18 cellular contexts compared by ENCODE assay signal in genomic region chr4:54660591-54660990, GRCh38. TPM values are rescaled to one million over a fixed set of nuclear protein-coding genes. Genes with fewer than 3 reads are reported as not detected.
DNase-seq lines count a peak whose midpoint lies in the region; ATAC-seq, FAIRE-seq and TF ChIP-seq lines count a peak whose summit lies in the region.
"Had no signal": no experiment of that assay in that cellular context is flagged by ENCODE, and none has a peak within 500 bp of the region (broad histone marks: within the 10 kb centered on the region; RNA-seq: fewer than 3 reads in every experiment).

No MANE protein-coding gene starts in this region.

- no peaks in the 10 kb centered on the region for H3K79me2 ChIP-seq in ACC112 (ENCODE audit: control insufficient read depth, insufficient read depth, low read length, unreplicated experiment)
- H3K79me2 ChIP-seq in keratinocyte (ENCODE audit: control insufficient read depth, insufficient read depth, low read length) = no peaks in the 10 kb centered on the region

- H3K4me1 Mint-ChIP-seq in WTC11 = peaks cover 55% of the 10 kb centered on the region
- H3K4me1 Mint-ChIP-seq: activated T-helper 17 cell treated with anti-CD3 and anti-CD28 coated beads, Interleukin-2, amount 50 U/mL, for 72 hours had no signal

- no peak for TF ChIP-seq CTCF in WTC11 (IDR thresholded peaks at IDR 0.05)
- TF ChIP-seq CTCF in keratinocyte (optimal IDR thresholded peaks at IDR 0.05 in 1 of 3, IDR thresholded peaks at IDR 0.05 in 1 of 3, conservative IDR thresholded peaks at IDR 0.05 in 1 of 3; ENCODE audit: extremely low read depth in 1 of 3, insufficient read depth in 2 of 3, low read length in 3 of 3) = no peak

- no peaks in the 10 kb centered on the region for H4K20me1 ChIP-seq in keratinocyte (ENCODE audit: control insufficient read depth, extremely low read depth, insufficient read depth, low read length)

- H3K4me3 Mint-ChIP-seq in WTC11 = peak overlapping the region; percentile 85
- H3K4me3 Mint-ChIP-seq: activated CD8-positive, alpha-beta memory T cell treated with anti-CD3 and anti-CD28 coated beads, Interleukin-2, amount 10 ng/mL, durations not matched to agents 7 days and 5 days; dendritic cell treated with granulocyte-macrophage colony-stimulating factor and Interleukin-4, amounts not matched to agents 40 ng/mL and 50 ng/mL, for 4 days had no signal

- no peak overlapping the region for H3K27ac Mint-ChIP-seq in WTC11
- H3K27ac Mint-ChIP-seq: activated CD8-positive, alpha-beta memory T cell treated with anti-CD3 and anti-CD28 coated beads, Interleukin-2, amount 10 ng/mL, durations not matched to agents 7 days and 5 days; activated T-helper 17 cell treated with anti-CD3 and anti-CD28 coated beads, Interleukin-2, amount 50 U/mL, for 72 hours; dendritic cell treated with granulocyte-macrophage colony-stimulating factor and Interleukin-4, amounts not matched to agents 40 ng/mL and 50 ng/mL, for 4 days had no signal

- DNase-seq in EL (peak; percentile 50), WTC11 (ENCODE audit: low spot score) (no peak), keratinocyte (ENCODE audit: low read depth, low spot score) (no peak), NCI-H1694 treated with DMSO at 0.1 percent for 48 hours (lab: John Stamatoyannopoulos, UW) (no peak), superior temporal gyrus (ENCODE audit: extremely low spot score) (no peak), DMS79 treated with DMSO at 0.1 percent for 48 hours (lab: John Stamatoyannopoulos, UW) (no peak)
- DNase-seq: activated CD8-positive, alpha-beta memory T cell treated with anti-CD3 and anti-CD28 coated beads, Interleukin-2, amount 10 ng/mL, durations not matched to agents 7 days and 5 days; gastrocnemius medialis; Karpas-422; NCI-H1105 treated with DMSO at 0.1 percent for 48 hours; NCI-H524; right cardiac atrium; uterus had no signal

- H3K4me2 ChIP-seq in keratinocyte (ENCODE audit: control insufficient read depth, extremely low read depth, insufficient read depth, low read depth, low read length) = peak overlapping the region; percentile 95

- H3K9me3 Mint-ChIP-seq in WTC11 = no peaks in the 10 kb centered on the region
- H3K9me3 Mint-ChIP-seq: activated T-helper 17 cell treated with anti-CD3 and anti-CD28 coated beads, Interleukin-2, amount 50 U/mL, for 72 hours; dendritic cell treated with granulocyte-macrophage colony-stimulating factor and Interleukin-4, amounts not matched to agents 40 ng/mL and 50 ng/mL, for 4 days had no signal

- no peak overlapping the region for H2AFZ ChIP-seq in ACC112 (ENCODE audit: low read length, unreplicated experiment)
- H2AFZ ChIP-seq in keratinocyte (ENCODE audit: control insufficient read depth, low read length) = no peak overlapping the region

- no peak for ATAC-seq in WTC11
- no peak for ATAC-seq in GM19351 (IDR thresholded peaks at IDR 0.05; ENCODE audit: unreplicated experiment)
- ATAC-seq: activated CD8-positive, alpha-beta memory T cell treated with anti-CD3 and anti-CD28 coated beads, Interleukin-2, amount 10 ng/mL, durations not matched to agents 7 days and 5 days; activated T-helper 17 cell treated with anti-CD3 and anti-CD28 coated beads, Interleukin-2, amount 50 U/mL, for 72 hours; gastrocnemius medialis; right cardiac atrium had no signal

- H3K27me3 Mint-ChIP-seq in WTC11 (ENCODE audit: low read depth) = peaks cover 48% of the 10 kb centered on the region

- FAIRE-seq in keratinocyte (lab: Jason Lieb, UNC) = no peak
- FAIRE-seq: bronchial epithelial cell had no signal

- POLR2A ChIA-PET in WTC11 (lab: Charles Lee) = no interaction called here

- no peak overlapping the region for H3K4me3 ChIP-seq in ACC112 (ENCODE audit: low read depth, low read length)
- no peak overlapping the region for H3K4me3 ChIP-seq in keratinocyte (ENCODE audit: control insufficient read depth in 2 of 3, extremely low read depth in 1 of 3, insufficient read depth in 2 of 3, low read depth in 1 of 3, low read length in 3 of 3)
- H3K4me3 ChIP-seq: uterus had no signal

- H3K27ac ChIP-seq in ACC112 (ENCODE audit: low read depth, low read length) (peak overlapping the region; percentile 83), keratinocyte (ENCODE audit: control insufficient read depth, insufficient read depth, low read length) (no peak overlapping the region)
- H3K27ac ChIP-seq: gastrocnemius medialis, uterus had no signal

- no peak overlapping the region for H3K9ac ChIP-seq in keratinocyte (ENCODE audit: control insufficient read depth, extremely low read depth, insufficient read depth, low read length)

- H3K36me3 ChIP-seq in ACC112 (ENCODE audit: insufficient read depth, low read length) (no peaks in the 10 kb centered on the region), keratinocyte (ENCODE audit: control insufficient read depth in 2 of 2, extremely low read depth in 1 of 2, insufficient read depth in 2 of 2, low read length in 2 of 2) (no peaks in the 10 kb centered on the region)
- H3K36me3 ChIP-seq: gastrocnemius medialis, uterus had no signal

- H3K36me3 Mint-ChIP-seq in WTC11 = no peaks in the 10 kb centered on the region
- H3K36me3 Mint-ChIP-seq: activated CD8-positive, alpha-beta memory T cell treated with anti-CD3 and anti-CD28 coated beads, Interleukin-2, amount 10 ng/mL, durations not matched to agents 7 days and 5 days had no signal

- H3K27me3 ChIP-seq in ACC112 (ENCODE audit: insufficient read depth, low read length) = peaks cover 39% of the 10 kb centered on the region
- H3K27me3 ChIP-seq in keratinocyte (ENCODE audit: control insufficient read depth, extremely low read depth, insufficient read depth, low read length) = peaks cover 40% of the 10 kb centered on the region
- H3K27me3 ChIP-seq: uterus had no signal

- dilution Hi-C loops in keratinocyte (cut with MboI; ENCODE audit: extremely low pct_ligation_motif_present, low sequenced_read_pairs) = no loop called here

- CTCF ChIA-PET in WTC11 (lab: Charles Lee) = interaction anchor here (1.5 kb wide), 2 partner anchors 9 to 300 kb away, joined by 4 to 6 read pairs; no protein-coding TSS in a partner anchor

- H3K9me3 ChIP-seq in keratinocyte (ENCODE audit: control insufficient read depth, low read depth, low read length) = no peaks in the 10 kb centered on the region
- H3K9me3 ChIP-seq: gastrocnemius medialis, uterus had no signal

- H3K4me1 ChIP-seq in ACC112 (ENCODE audit: control insufficient read depth, insufficient read depth, low read length, unreplicated experiment) = peaks cover 33% of the 10 kb centered on the region
- peaks cover 37% of the 10 kb centered on the region for H3K4me1 ChIP-seq in keratinocyte (ENCODE audit: control insufficient read depth, extremely low read depth, insufficient read depth, low read length)
- H3K4me1 ChIP-seq: uterus had no signal

- H3K9me1 ChIP-seq in keratinocyte (ENCODE audit: control insufficient read depth, extremely low read depth, insufficient read depth, low read length) = no peaks in the 10 kb centered on the region

TF ChIP-seq in WTC11, 78 proteins besides CTCF, POLR2A, EP300 and RAD21:
- TF ChIP-seq ATF1 (CRISPR knock-in tag; IDR thresholded peaks at IDR 0.05) (no peak), E2F4 (CRISPR knock-in tag; IDR thresholded peaks at IDR 0.05; ENCODE audit: borderline replicate concordance, low read depth) (no peak)

RNA-seq across cellular contexts. Expression of gene KIT, which starts 2.8 kb away (rescaled TPM):
- 20.3 to 23.3 TPM (median 20.3 TPM) in 3 replicates for total RNA-seq in WTC11 (2021)
- polyA plus RNA-seq in keratinocyte = 0.01 to 0.03 TPM (median 0.01 TPM) in 3 replicates
- polyA plus RNA-seq in keratinocyte (2011; ENCODE audit: low read depth) = 0.07 TPM
- 0.02 and 0.03 TPM in 2 replicates for polyA plus RNA-seq in keratinocyte (2011; cell fraction: cytosol; rRNA removed)
- polyA plus RNA-seq in keratinocyte (2011; cell fraction: nucleus; rRNA removed) = 0.05 TPM in 1 of 2 replicates, not detected in the other
- polyA plus RNA-seq in keratinocyte (2012; ENCODE audit: low replicate concordance) = not detected in 2 replicates
- polyA minus RNA-seq in keratinocyte = not detected in 3 replicates
- polyA minus RNA-seq in keratinocyte (2011; cell fraction: cytosol; rRNA and poly(A)+ RNA removed) = not detected
- not detected in 2 replicates for polyA minus RNA-seq in keratinocyte (2011; cell fraction: nucleus; rRNA and poly(A)+ RNA removed)
